ENCODE assay signal across 8 cellular contexts in the genomic region with DNA sequence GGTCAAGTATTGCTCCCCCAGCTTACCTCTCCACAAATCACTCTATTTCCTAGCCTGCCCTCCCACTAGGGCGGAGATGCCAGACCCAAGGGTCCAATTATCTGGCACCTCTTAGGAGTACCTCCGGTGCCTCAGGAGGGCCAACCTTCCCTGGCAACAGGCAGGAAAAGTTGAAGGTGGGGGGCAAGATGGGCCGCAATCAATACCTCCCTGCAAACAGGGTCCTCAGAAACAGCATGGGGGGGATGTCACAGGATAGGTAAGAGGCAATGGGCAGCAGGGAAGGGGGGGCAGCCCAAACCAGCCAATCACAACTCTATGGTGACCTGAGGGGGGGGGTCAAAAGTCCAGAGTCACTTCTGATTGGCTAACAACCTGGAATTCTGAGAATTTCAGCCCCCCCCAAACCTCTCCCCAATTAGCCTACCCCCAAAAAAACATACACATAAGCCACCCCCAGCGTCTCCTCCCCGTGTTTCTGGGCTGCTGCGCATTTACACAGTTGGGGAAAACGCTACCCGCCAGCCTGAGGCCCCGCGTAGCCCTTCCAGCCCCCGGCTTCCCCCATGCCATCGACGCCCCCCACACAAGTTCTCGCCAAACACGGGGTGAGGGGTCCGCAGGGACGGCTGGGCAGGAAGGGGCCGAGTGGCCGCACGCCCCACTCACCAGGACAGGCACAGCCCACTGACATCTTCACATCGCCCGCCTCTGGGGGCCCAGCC. TPM values are rescaled to one million over a fixed set of nuclear protein-coding genes. Genes with fewer than 3 reads are reported as not detected.
DNase-seq lines count a peak whose midpoint lies in the region; ATAC-seq and TF ChIP-seq lines count a peak whose summit lies in the region.

No MANE protein-coding gene starts in this region.

- TF ChIP-seq EP300 in ovary (IDR thresholded peaks at IDR 0.05), result no peak

- peak; percentile 4 to 43 (median 18) for ATAC-seq in heart left ventricle

- intact Hi-C loops in heart left ventricle (cut with DNase I), result loop anchor here in 6 of 10 donors (5.0 kb wide), 2 partner anchors 47 to 52 kb away; partner anchors contain the start of gene HPS6 (in 4 of the 6)
- intact Hi-C loops in ovary (cut with DNase I), result loop anchor here in 2 of 4 donors (5.0 to 10.0 kb wide), 2 partner anchors 52 to 55 kb away; partner anchors contain the start of gene HPS6 (in 2 of the 2)

- TF ChIP-seq CTCF in RWPE1 (conservative IDR thresholded peaks at IDR 0.05; ENCODE audit: low read depth) (no peak), heart left ventricle (IDR thresholded peaks at IDR 0.05) (no peak), ovary (IDR thresholded peaks at IDR 0.05) (no peak)

- in situ Hi-C loops in HAP-1 (cut with MboI; ENCODE audit: low sequenced_read_pairs), result no loop called here

- H3K9me3 ChIP-seq in HAP-1 (no peaks in the 10 kb centered on the region), heart left ventricle (no peaks in the 10 kb centered on the region), ovary (no peaks in the 10 kb centered on the region)

- 1 to 4% (median 2%) methylated on average over 8 to 22 of the region's 22 CpGs for WGBS in heart left ventricle, 4 donors
- 1 to 2% (median 2%) methylated on average over 15 to 22 of the region's 22 CpGs for WGBS in ovary, 3 donors

- peak in 11 of 14 donors; percentile 37 to 74 (median 53) for DNase-seq in C1 segment of cervical spinal cord (lab: John Stamatoyannopoulos, UW)
- peak; percentile 55 to 67 for DNase-seq in HAP-1 (ENCODE audit: low spot score in 2 of 2)
- DNase-seq in RWPE1 (ENCODE audit: low spot score), result peak; percentile 98
- peak in 4 of 5 donors; percentile 69 to 85 (median 84) for DNase-seq in heart left ventricle
- DNase-seq in ovary, result peak; percentile 79 to 89 (median 82)
- no peak for DNase-seq in NK-92 treated with Interleukin-12 subunit alpha and Interleukin-12 subunit beta, amount 100 ng/mL, for 24 hours (lab: John Stamatoyannopoulos, UW)
- DNase-seq in GM19240 (ENCODE audit: insufficient read length, low spot score), result no peak

- H3K4me1 ChIP-seq in HAP-1 (peaks cover 41% of the 10 kb centered on the region), heart left ventricle (peaks cover 6 to 65% (median 53%) of the 10 kb centered on the region in 12 donors), ovary (ENCODE audit: insufficient read depth) (peaks cover 22% of the 10 kb centered on the region)

- POLR2A ChIA-PET in RWPE1 (lab: Yijun Ruan, JAX; ENCODE audit: low non-redundant PET), result interaction anchor here (0.6 to 1.3 kb wide), 7 partner anchors 8 to 94 kb away, joined by 3 to 5 read pairs (median 3); partner anchors contain the start of genes HPS6 and NOLC1

- CTCF ChIA-PET in RWPE1 (lab: Yijun Ruan, JAX), result interaction anchor here (0.6 to 1.4 kb wide), 3 partner anchors 8 to 103 kb away, joined by 3 to 4 read pairs (median 3); no protein-coding TSS in a partner anchor

- TF ChIP-seq POLR2A in heart left ventricle (IDR thresholded peaks at IDR 0.05) (no peak), ovary (IDR thresholded peaks at IDR 0.05) (peak; percentile 66)

- peak overlapping the region; percentile 94 for H3K27ac ChIP-seq in RWPE1
- peak overlapping the region; percentile 97 for H3K27ac ChIP-seq in angular gyrus (ENCODE audit: low read depth, low read length)
- peak overlapping the region; percentile 92 to 99 (median 98) for H3K27ac ChIP-seq in heart left ventricle
- H3K27ac ChIP-seq in ovary, result peak overlapping the region; percentile 96 to 99

- H3K27me3 ChIP-seq in HAP-1 (ENCODE audit: low read depth) (no peaks in the 10 kb centered on the region), heart left ventricle (no peaks in the 10 kb centered on the region), ovary (no peaks in the 10 kb centered on the region)

- H3K4me3 ChIP-seq in HAP-1 (peak overlapping the region; percentile 62), heart left ventricle (peak overlapping the region; percentile 54 to 96 (median 84)), ovary (peak overlapping the region; percentile 49)

- H3K36me3 ChIP-seq in HAP-1 (replicated peaks) (no peaks in the 10 kb centered on the region), heart left ventricle (no peaks in the 10 kb centered on the region), ovary (no peaks in the 10 kb centered on the region)

RNA-seq across cellular contexts. Expression of gene LDB1, which starts 0.6 kb away (rescaled TPM):
- total RNA-seq in heart left ventricle (10 to 100 TPM; 38.7 to 63.2 (median 53.5) TPM), ovary (100 to 1,000 TPM in 4 of 7 donors, 10 to 100 TPM in 3; 59.0 to 141 (median 113) TPM)
- polyA plus RNA-seq in heart left ventricle (10 to 100 TPM; 29.5 to 39.4 TPM), ovary (10 to 100 TPM; 72.0 to 93.2 TPM)

RNA-seq across cellular contexts. Expression of gene PPRC1, which starts 13.3 kb away (rescaled TPM):
- total RNA-seq in heart left ventricle, result 10 to 100 TPM in 8 of 9 donors, 1 to 10 TPM in 1; 10.0 to 21.5 (median 14.9) TPM
- polyA plus RNA-seq in heart left ventricle, result 10 to 100 TPM; 10.7 to 17.9 TPM
- 10 to 100 TPM; 11.8 to 68.7 (median 44.5) TPM for total RNA-seq in ovary
- polyA plus RNA-seq in ovary, result 10 to 100 TPM; 17.4 to 18.1 TPM

RNA-seq across cellular contexts. Expression of gene NOLC1, which starts 32.6 kb away (rescaled TPM):
- total RNA-seq in heart left ventricle, result 10 to 100 TPM; 24.0 to 67.5 (median 29.0) TPM
- 10 to 100 TPM; 10.1 to 37.5 TPM for polyA plus RNA-seq in heart left ventricle
- 10 to 100 TPM; 32.7 to 68.1 (median 50.2) TPM for total RNA-seq in ovary
- 10 to 100 TPM; 32.0 to 88.8 TPM for polyA plus RNA-seq in ovary

RNA-seq across cellular contexts. Expression of gene HPS6, which starts 54.4 kb away (rescaled TPM):
- total RNA-seq in heart left ventricle (10 to 100 TPM in 6 of 9 donors, 1 to 10 TPM in 3; 7.8 to 23.1 (median 12.4) TPM), ovary (10 to 100 TPM; 14.4 to 20.9 (median 16.9) TPM)
- polyA plus RNA-seq in heart left ventricle (10 to 100 TPM in 1 of 2 donors, 1 to 10 TPM in 1; 7.6 to 12.9 TPM), ovary (1 to 10 TPM; 2.6 to 7.6 TPM)

Comparison
In these comparisons a context has a peak if more than half of its experiments do, and no peak if none do; other contexts are left out.
1. DNase-seq: peak in C1 segment of cervical spinal cord (11 of 14), HAP-1 (2 of 2), RWPE1 (single experiment), heart left ventricle (4 of 5) and ovary (5 of 5); none in NK-92 treated with Interleukin-12 subunit alpha and Interleukin-12 subunit beta, amount 100 ng/mL, for 24 hours (single experiment) and GM19240 (single experiment).
2. Peak in every context shown above with its lines, with median percentiles within 50 percentile points of each other: H3K4me3 ChIP-seq and H3K27ac ChIP-seq.